In genomic region chr2:163347982-163348842, GRCh38 we compare ENCODE assay signal across 8 cellular contexts.
DNase-seq lines count a peak whose midpoint lies in the region; ATAC-seq and TF ChIP-seq lines count a peak whose summit lies in the region.

No MANE protein-coding gene starts in this region.

- H3K27me3 ChIP-seq in RWPE2 (ENCODE audit: insufficient read depth, poor library complexity, severe bottlenecking) (no peaks in the 10 kb centered on the region), foreskin keratinocyte (no peaks in the 10 kb centered on the region)

- TF ChIP-seq CTCF in RWPE2 (IDR thresholded peaks at IDR 0.05; ENCODE audit: poor library complexity, severe bottlenecking) (no peak), foreskin keratinocyte (conservative IDR thresholded peaks at IDR 0.05) (no peak), nephron (IDR thresholded peaks at IDR 0.05; ENCODE audit: unreplicated experiment in 3 of 3) (no peak)

- peak overlapping the region; percentile 8 for H3K4me3 ChIP-seq in RWPE2 (ENCODE audit: severe bottlenecking)

- peak overlapping the region; percentile 1 for H3K27ac ChIP-seq in RWPE2 (ENCODE audit: poor library complexity, severe bottlenecking)
- no peak overlapping the region for H3K27ac ChIP-seq in foreskin keratinocyte

- ATAC-seq in GM19023 (IDR thresholded peaks at IDR 0.05; ENCODE audit: unreplicated experiment): peak; percentile 73
- ATAC-seq in RWPE2 (ENCODE audit: low read depth): peak; percentile 84
- ATAC-seq in foreskin keratinocyte: peak; percentile 93
- ATAC-seq in HG02870 (IDR thresholded peaks at IDR 0.05; ENCODE audit: unreplicated experiment): no peak
- ATAC-seq in GM18909 (IDR thresholded peaks at IDR 0.05; ENCODE audit: poor library complexity, unreplicated experiment): no peak
- ATAC-seq in GM21786 (IDR thresholded peaks at IDR 0.05; ENCODE audit: unreplicated experiment): no peak

- peak overlapping the region; percentile 92 to 98 (median 94) for H3K27ac Mint-ChIP-seq in nephron

- peaks cover 7% of the 10 kb centered on the region for H3K4me1 ChIP-seq in RWPE2 (ENCODE audit: insufficient read depth, poor library complexity, severe bottlenecking)
- peaks cover 9% of the 10 kb centered on the region for H3K4me1 ChIP-seq in foreskin keratinocyte

- no peaks in the 10 kb centered on the region for H3K36me3 Mint-ChIP-seq in nephron (ENCODE audit: low read depth)

- DNase-seq in RWPE2 (ENCODE audit: low spot score) (peak; percentile 61), foreskin keratinocyte (peak; percentile 43 to 71), COR-L47 (lab: John Stamatoyannopoulos, UW) (no peak)

- H3K4me1 Mint-ChIP-seq in nephron: peaks cover 43% of the 10 kb centered on the region

- H3K27me3 Mint-ChIP-seq in nephron (ENCODE audit: low read depth): no peaks in the 10 kb centered on the region

- H3K36me3 ChIP-seq in RWPE2 (ENCODE audit: low read depth): no peaks in the 10 kb centered on the region

- no peaks in the 10 kb centered on the region for H3K9me3 Mint-ChIP-seq in nephron

- H3K9me3 ChIP-seq in RWPE2 (ENCODE audit: severe bottlenecking): peaks cover 2% of the 10 kb centered on the region

- peak overlapping the region; percentile 82 to 83 (median 82) for H3K4me3 Mint-ChIP-seq in nephron

Comparison
In these comparisons a context has a peak if more than half of its experiments do, and no peak if none do; other contexts are left out.
1. ATAC-seq: peak in GM19023 (single experiment), RWPE2 (single experiment) and foreskin keratinocyte (single experiment); none in HG02870 (single experiment), GM18909 (single experiment) and GM21786 (single experiment).